9 cellular contexts compared by ENCODE assay signal in genomic region chr2:30664761-30665358, GRCh38.
DNase-seq lines count a peak whose midpoint lies in the region; ATAC-seq and TF ChIP-seq lines count a peak whose summit lies in the region.
"Had no signal": no experiment of that assay in that cellular context is flagged by ENCODE, and none has a peak within 500 bp of the region (broad histone marks: within the 10 kb centered on the region; RNA-seq: fewer than 3 reads in every experiment).

No MANE protein-coding gene starts in this region.

- intact Hi-C loops in transverse colon (cut with DNase I; ENCODE audit: low total_unique reads), result no loop called here

- DNase-seq in activated CD4-positive, alpha-beta T cell treated with anti-CD3 and anti-CD28 coated beads, Interleukin-2, amount 50 U/mL, for 48 hours, result peak; percentile 5 to 9
- no peak for DNase-seq in activated CD4-positive, alpha-beta T cell treated with anti-CD3 and anti-CD28 coated beads, Interleukin-2, amount 50 U/mL, for 1 hour
- DNase-seq in RWPE1 (ENCODE audit: low spot score) (peak; percentile 94), fibroblast of peridontal ligament (ENCODE audit: extremely low read depth) (peak; percentile 88), transverse colon (no peak), substantia nigra (lab: John Stamatoyannopoulos, UW) (no peak)
- DNase-seq in stimulated activated naive CD8-positive, alpha-beta T cell treated with anti-CD3 and anti-CD28 coated beads, Interleukin-15, Interleukin-2, amounts not matched to agents 100 U/mL and 50 U/mL, for 24 hours, result peak; percentile 34
- DNase-seq in activated naive CD4-positive, alpha-beta T cell (lab: John Stamatoyannopoulos, UW), result no peak

- TF ChIP-seq CTCF in RWPE1 (conservative IDR thresholded peaks at IDR 0.05; ENCODE audit: low read depth), result no peak
- TF ChIP-seq CTCF in transverse colon (IDR thresholded peaks at IDR 0.05), result no peak

- POLR2A ChIA-PET in RWPE1 (lab: Yijun Ruan, JAX; ENCODE audit: low non-redundant PET), result no interaction called here

- in situ Hi-C loops in transverse colon (cut with MboI; ENCODE audit: low pct_ligation_motif_present in 1 of 4, low pct_unique_long_range_greater_than_20kb in 1 of 4, low sequenced_read_pairs in 3 of 4), result no loop called here

- ATAC-seq in stimulated activated naive CD8-positive, alpha-beta T cell treated with anti-CD3 and anti-CD28 coated beads, Interleukin-15, Interleukin-2, amounts not matched to agents 100 U/mL and 50 U/mL, for 24 hours, result peak; percentile 85

- no peak overlapping the region for H3K4me3 ChIP-seq in transverse colon
- H3K4me3 ChIP-seq: BLaER1 treated with 17β-estradiol and CSF1 and Interleukin-3, amounts not matched to agents 10 nM and 100 nM had no signal

- peak overlapping the region; percentile 94 for H3K27ac ChIP-seq in RWPE1
- peak overlapping the region in 2 of 4 donors; percentile 72 to 77 for H3K27ac ChIP-seq in transverse colon
- no peak overlapping the region for H3K27ac ChIP-seq in substantia nigra (ENCODE audit: low read depth, low read length, poor library complexity, severe bottlenecking)

- peaks cover 11 to 13% of the 10 kb centered on the region in 2 donors for H3K9me3 ChIP-seq in transverse colon

- no peaks in the 10 kb centered on the region for H3K36me3 ChIP-seq in transverse colon

- CTCF ChIA-PET in RWPE1 (lab: Yijun Ruan, JAX), result no interaction called here

- TF ChIP-seq EP300 in transverse colon (IDR thresholded peaks at IDR 0.05; ENCODE audit: low read depth), result no peak

- H3K4me1 ChIP-seq in transverse colon, result peaks cover 0 to 14% (median 2%) of the 10 kb centered on the region in 4 donors

- WGBS in transverse colon (ENCODE audit: low coverage in 1 of 2), 2 donors, result 80% methylated on average over 8 of the region's 8 CpGs; no CpG with 5 or more reads in 1 of the 2 donors

- H3K27me3 ChIP-seq in transverse colon, result no peaks in the 10 kb centered on the region
- H3K27me3 ChIP-seq: BLaER1 treated with 17β-estradiol and CSF1 and Interleukin-3, amounts not matched to agents 10 nM and 100 nM had no signal

- TF ChIP-seq POLR2A in transverse colon (IDR thresholded peaks at IDR 0.05), result no peak

Comparison
In these comparisons a context has a peak if more than half of its experiments do, and no peak if none do; other contexts are left out.
1. DNase-seq: peak in activated CD4-positive, alpha-beta T cell treated with anti-CD3 and anti-CD28 coated beads, Interleukin-2, amount 50 U/mL, for 48 hours (2 of 2), RWPE1 (single experiment), fibroblast of peridontal ligament (single experiment) and stimulated activated naive CD8-positive, alpha-beta T cell treated with anti-CD3 and anti-CD28 coated beads, Interleukin-15, Interleukin-2, amounts not matched to agents 100 U/mL and 50 U/mL, for 24 hours (single experiment); none in activated CD4-positive, alpha-beta T cell treated with anti-CD3 and anti-CD28 coated beads, Interleukin-2, amount 50 U/mL, for 1 hour (single experiment), transverse colon (single experiment), substantia nigra (0 of 49) and activated naive CD4-positive, alpha-beta T cell (0 of 4).